ENCODE assay signal across 8 cellular contexts in the genomic region with DNA sequence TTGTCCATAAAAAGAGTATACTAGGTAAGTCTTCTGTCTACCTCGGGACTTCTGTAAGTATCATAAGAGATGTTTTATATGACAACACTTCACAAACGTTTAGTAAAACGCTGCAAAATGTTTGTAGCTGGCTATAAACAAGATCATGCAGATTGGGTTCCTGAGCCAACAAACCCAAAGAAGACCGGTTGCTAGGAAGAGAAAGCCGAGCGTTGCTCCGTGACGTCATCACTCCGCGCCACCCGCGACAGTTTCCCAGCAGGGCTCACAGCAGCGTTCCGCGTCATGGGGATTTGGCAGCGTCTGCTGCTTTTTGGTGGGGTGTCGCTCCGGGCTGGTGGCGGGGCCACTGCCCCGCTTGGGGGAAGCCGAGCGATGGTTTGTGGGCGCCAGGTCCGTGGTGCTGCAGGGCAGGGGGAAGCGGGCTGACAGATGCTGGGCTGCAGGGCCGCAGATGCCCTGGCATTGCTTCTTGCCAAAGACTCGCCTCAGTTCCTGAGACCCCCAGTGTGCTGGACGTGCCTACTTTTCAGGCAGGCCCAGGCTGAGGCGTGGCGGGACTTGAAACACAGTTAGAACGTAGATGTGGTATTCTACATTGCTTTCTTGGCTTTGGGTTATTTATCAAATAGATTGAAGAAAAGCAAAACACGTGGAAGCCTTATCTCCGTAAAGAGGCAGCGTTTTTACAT. TPM values are rescaled to one million over a fixed set of nuclear protein-coding genes. Genes with fewer than 3 reads are reported as not detected.
A peak's percentile ranks its signal among the peaks of the same experiment; 100 is the strongest.
DNase-seq lines count a peak whose midpoint lies in the region; ATAC-seq, FAIRE-seq and TF ChIP-seq lines count a peak whose summit lies in the region.

A gene with protein sequence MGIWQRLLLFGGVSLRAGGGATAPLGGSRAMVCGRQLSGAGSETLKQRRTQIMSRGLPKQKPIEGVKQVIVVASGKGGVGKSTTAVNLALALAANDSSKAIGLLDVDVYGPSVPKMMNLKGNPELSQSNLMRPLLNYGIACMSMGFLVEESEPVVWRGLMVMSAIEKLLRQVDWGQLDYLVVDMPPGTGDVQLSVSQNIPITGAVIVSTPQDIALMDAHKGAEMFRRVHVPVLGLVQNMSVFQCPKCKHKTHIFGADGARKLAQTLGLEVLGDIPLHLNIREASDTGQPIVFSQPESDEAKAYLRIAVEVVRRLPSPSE (plus strand): TSS at position 250 of the 692 bp plus-strand sequence. CDS start 36 bp downstream, at position 286.

- H3K27me3 ChIP-seq in fibroblast of lung (ENCODE audit: control insufficient read depth, insufficient read depth, low read length): no peaks in the 10 kb centered on the region
- H3K27me3 ChIP-seq in naive thymus-derived CD4-positive, alpha-beta T cell (ENCODE audit: control insufficient read depth in 2 of 2, insufficient read depth in 2 of 2, low read length in 2 of 2): no peaks in the 10 kb centered on the region

- peak within 1 kb of the TSS; percentile 87 for H3K9ac ChIP-seq in fibroblast of lung (ENCODE audit: insufficient read depth, low read length)

- TF ChIP-seq CTCF in fibroblast of lung (conservative IDR thresholded peaks at IDR 0.05 in 1 of 2, IDR thresholded peaks at IDR 0.05 in 1 of 2; ENCODE audit: low read depth in 1 of 2, low read length in 2 of 2): no peak

- H4K20me1 ChIP-seq in fibroblast of lung (ENCODE audit: control insufficient read depth, extremely low read depth, insufficient read depth, low read length): no peaks in the 10 kb centered on the region

- H3K79me2 ChIP-seq in fibroblast of lung (ENCODE audit: control insufficient read depth, insufficient read depth, low read length): no peaks in the 10 kb centered on the region

- H2AFZ ChIP-seq in fibroblast of lung (ENCODE audit: low read length): peak within 1 kb of the TSS; percentile 89

- POLR2A ChIA-PET in naive thymus-derived CD4-positive, alpha-beta T cell (lab: Charles Lee): interaction anchor here (0.8 to 1.5 kb wide), 3 partner anchors 35 to 642 kb away, joined by 3 to 4 read pairs (median 4); no protein-coding TSS in a partner anchor

- H3K4me3 Mint-ChIP-seq in activated T-helper 1 cell treated with anti-CD3 and anti-CD28 coated beads, Interleukin-12 subunit alpha, Interleukin-12 subunit beta, Interleukin-2, Interleukin-4 antibody, amounts not matched to agents 30 ng/mL and 10 ng/mL and 1 ng/mL, durations not matched to agents 14 hours and 24 hours and 36 hours: peak within 1 kb of the TSS; percentile 94
- H3K4me3 Mint-ChIP-seq in naive thymus-derived CD4-positive, alpha-beta T cell: peak within 1 kb of the TSS; percentile 88 to 98 (median 96)
- peak within 1 kb of the TSS; percentile 93 to 98 for H3K4me3 Mint-ChIP-seq in stimulated activated naive B cell treated with anti-CD40 and anti-IgM and Interleukin-4, amounts not matched to agents 10 μg/mL and 1 μg/mL and 100 μg/mL, for 72 hours

- no peak for FAIRE-seq in RCC 7860 (lab: Jason Lieb, UNC)

- H3K27ac Mint-ChIP-seq in activated T-helper 1 cell treated with anti-CD3 and anti-CD28 coated beads, Interleukin-12 subunit alpha, Interleukin-12 subunit beta, Interleukin-2, Interleukin-4 antibody, amounts not matched to agents 30 ng/mL and 10 ng/mL and 1 ng/mL, durations not matched to agents 14 hours and 24 hours and 36 hours: peak within 1 kb of the TSS; percentile 98
- peak within 1 kb of the TSS; percentile 95 to 100 (median 99) for H3K27ac Mint-ChIP-seq in naive thymus-derived CD4-positive, alpha-beta T cell
- H3K27ac Mint-ChIP-seq in stimulated activated naive B cell treated with anti-CD40 and anti-IgM and Interleukin-4, amounts not matched to agents 10 μg/mL and 1 μg/mL and 100 μg/mL, for 72 hours: peak within 1 kb of the TSS; percentile 98

- H3K27ac ChIP-seq in KOPT-K1 (ENCODE audit: low read depth, low read length, poor library complexity, severe bottlenecking) (peak within 1 kb of the TSS; percentile 78), fibroblast of lung (ENCODE audit: insufficient read depth, low read length) (peak within 1 kb of the TSS; percentile 93)
- H3K27ac ChIP-seq in naive thymus-derived CD4-positive, alpha-beta T cell (ENCODE audit: low read depth, low read length): peak within 1 kb of the TSS; percentile 81

- peaks cover 16% of the 10 kb centered on the region for H3K27me3 Mint-ChIP-seq in activated T-helper 1 cell treated with anti-CD3 and anti-CD28 coated beads, Interleukin-12 subunit alpha, Interleukin-12 subunit beta, Interleukin-2, Interleukin-4 antibody, amounts not matched to agents 30 ng/mL and 10 ng/mL and 1 ng/mL, durations not matched to agents 14 hours and 24 hours and 36 hours (ENCODE audit: insufficient read depth)
- peaks cover 0 to 11% (median 5%) of the 10 kb centered on the region in 5 donors for H3K27me3 Mint-ChIP-seq in naive thymus-derived CD4-positive, alpha-beta T cell
- peaks cover 10 to 11% of the 10 kb centered on the region in 2 donors for H3K27me3 Mint-ChIP-seq in stimulated activated naive B cell treated with anti-CD40 and anti-IgM and Interleukin-4, amounts not matched to agents 10 μg/mL and 1 μg/mL and 100 μg/mL, for 72 hours

- intact Hi-C loops in activated T-helper 1 cell treated with anti-CD3 and anti-CD28 coated beads, Interleukin-12 subunit alpha, Interleukin-12 subunit beta, Interleukin-2, Interleukin-4 antibody, amounts not matched to agents 30 ng/mL and 10 ng/mL and 1 ng/mL, durations not matched to agents 14 hours and 24 hours and 36 hours (cut with micrococcal nuclease): loop anchor here (1.0 to 5.0 kb wide), 10 partner anchors 104 to 1002 kb away; partner anchors contain the start of genes ARHGAP5, DTD2, G2E3 and HEATR5A
- intact Hi-C loops in naive thymus-derived CD4-positive, alpha-beta T cell (cut with micrococcal nuclease): loop anchor here (1.0 to 10.0 kb wide), 14 partner anchors 104 to 1002 kb away; partner anchors contain the start of genes DTD2 (in 2 of the 2), HEATR5A (in 2 of the 2), SCFD1 (in 2 of the 2) and STRN3 (in 2 of the 2)

- H3K4me3 ChIP-seq in fibroblast of lung (replicated peaks in 1 of 4; ENCODE audit: control extremely low read depth in 1 of 4, insufficient read depth in 1 of 4, low read depth in 3 of 4, low read length in 4 of 4): peak within 1 kb of the TSS; percentile 67 to 75 (median 70)
- H3K4me3 ChIP-seq in naive thymus-derived CD4-positive, alpha-beta T cell (ENCODE audit: low read length): peak within 1 kb of the TSS; percentile 90

- H3K4me1 ChIP-seq in fibroblast of lung (ENCODE audit: control insufficient read depth, extremely low read depth, insufficient read depth, low read length): peaks cover 2% of the 10 kb centered on the region
- H3K4me1 ChIP-seq in naive thymus-derived CD4-positive, alpha-beta T cell (ENCODE audit: control insufficient read depth in 2 of 2, insufficient read depth in 2 of 2, low read length in 2 of 2): peaks cover 0 to 5% of the 10 kb centered on the region in 2 donors

- H3K36me3 Mint-ChIP-seq in activated T-helper 1 cell treated with anti-CD3 and anti-CD28 coated beads, Interleukin-12 subunit alpha, Interleukin-12 subunit beta, Interleukin-2, Interleukin-4 antibody, amounts not matched to agents 30 ng/mL and 10 ng/mL and 1 ng/mL, durations not matched to agents 14 hours and 24 hours and 36 hours (ENCODE audit: low read depth): peaks cover 2% of the 10 kb centered on the region
- peaks cover 0 to 4% (median 2%) of the 10 kb centered on the region in 5 donors for H3K36me3 Mint-ChIP-seq in naive thymus-derived CD4-positive, alpha-beta T cell
- peaks cover 6 to 11% of the 10 kb centered on the region in 2 donors for H3K36me3 Mint-ChIP-seq in stimulated activated naive B cell treated with anti-CD40 and anti-IgM and Interleukin-4, amounts not matched to agents 10 μg/mL and 1 μg/mL and 100 μg/mL, for 72 hours

- peak within 1 kb of the TSS; percentile 77 for H3K4me2 ChIP-seq in fibroblast of lung (ENCODE audit: extremely low read depth, insufficient read depth, low read length)

- peaks cover 23% of the 10 kb centered on the region for H3K4me1 Mint-ChIP-seq in activated T-helper 1 cell treated with anti-CD3 and anti-CD28 coated beads, Interleukin-12 subunit alpha, Interleukin-12 subunit beta, Interleukin-2, Interleukin-4 antibody, amounts not matched to agents 30 ng/mL and 10 ng/mL and 1 ng/mL, durations not matched to agents 14 hours and 24 hours and 36 hours (ENCODE audit: low read depth)
- peaks cover 24 to 44% (median 38%) of the 10 kb centered on the region in 7 donors for H3K4me1 Mint-ChIP-seq in naive thymus-derived CD4-positive, alpha-beta T cell
- H3K4me1 Mint-ChIP-seq in stimulated activated naive B cell treated with anti-CD40 and anti-IgM and Interleukin-4, amounts not matched to agents 10 μg/mL and 1 μg/mL and 100 μg/mL, for 72 hours: peaks cover 12 to 39% of the 10 kb centered on the region in 2 donors

- ATAC-seq in GM21786 (IDR thresholded peaks at IDR 0.05; ENCODE audit: unreplicated experiment): peak; percentile 93
- ATAC-seq in naive thymus-derived CD4-positive, alpha-beta T cell: peak; percentile 95
- ATAC-seq in stimulated activated naive B cell treated with anti-CD40 and anti-IgM and Interleukin-4, amounts not matched to agents 10 μg/mL and 1 μg/mL and 100 μg/mL, for 72 hours (replicated peaks): peak; percentile 84 to 90

- CTCF ChIA-PET in naive thymus-derived CD4-positive, alpha-beta T cell (lab: Charles Lee): interaction anchor here (1.0 kb wide), 1 partner anchor 104 kb away, joined by 3 read pairs; the partner anchor contains the start of gene DTD2

- no peaks in the 10 kb centered on the region for H3K9me3 ChIP-seq in KOPT-K1 (ENCODE audit: insufficient read depth, low read length, poor library complexity, severe bottlenecking)
- H3K9me3 ChIP-seq in fibroblast of lung (ENCODE audit: control insufficient read depth, insufficient read depth, low read depth, low read length): no peaks in the 10 kb centered on the region
- no peaks in the 10 kb centered on the region for H3K9me3 ChIP-seq in naive thymus-derived CD4-positive, alpha-beta T cell (ENCODE audit: control insufficient read depth in 2 of 3, low read length in 3 of 3)

- H3K9me3 Mint-ChIP-seq in activated T-helper 1 cell treated with anti-CD3 and anti-CD28 coated beads, Interleukin-12 subunit alpha, Interleukin-12 subunit beta, Interleukin-2, Interleukin-4 antibody, amounts not matched to agents 30 ng/mL and 10 ng/mL and 1 ng/mL, durations not matched to agents 14 hours and 24 hours and 36 hours: no peaks in the 10 kb centered on the region
- H3K9me3 Mint-ChIP-seq in naive thymus-derived CD4-positive, alpha-beta T cell: peaks cover 0 to 5% (median 0%) of the 10 kb centered on the region in 11 donors
- peaks cover 0 to 2% of the 10 kb centered on the region in 2 donors for H3K9me3 Mint-ChIP-seq in stimulated activated naive B cell treated with anti-CD40 and anti-IgM and Interleukin-4, amounts not matched to agents 10 μg/mL and 1 μg/mL and 100 μg/mL, for 72 hours

- H3K36me3 ChIP-seq in KOPT-K1 (ENCODE audit: insufficient read depth, low read length) (no peaks in the 10 kb centered on the region), fibroblast of lung (ENCODE audit: control insufficient read depth, insufficient read depth, low read length) (no peaks in the 10 kb centered on the region)
- H3K36me3 ChIP-seq in naive thymus-derived CD4-positive, alpha-beta T cell (ENCODE audit: control insufficient read depth in 2 of 3, insufficient read depth in 3 of 3, low read length in 3 of 3): no peaks in the 10 kb centered on the region

- peak; percentile 96 for DNase-seq in DMS79 (lab: John Stamatoyannopoulos, UW)
- peak; percentile 76 for DNase-seq in RCC 7860 (ENCODE audit: low spot score)
- peak; percentile 95 for DNase-seq in activated T-helper 1 cell treated with anti-CD3 and anti-CD28 coated beads, Interleukin-12 subunit alpha, Interleukin-12 subunit beta, Interleukin-2, Interleukin-4 antibody, amounts not matched to agents 30 ng/mL and 10 ng/mL and 1 ng/mL, durations not matched to agents 14 hours and 24 hours and 36 hours (ENCODE audit: low spot score)
- DNase-seq in fibroblast of lung (ENCODE audit: low read depth in 2 of 2): peak; percentile 94 to 96
- peak; percentile 96 to 98 (median 97) for DNase-seq in naive thymus-derived CD4-positive, alpha-beta T cell
- peak; percentile 97 for DNase-seq in stimulated activated naive B cell treated with anti-CD40 and anti-IgM and Interleukin-4, amounts not matched to agents 10 μg/mL and 1 μg/mL and 100 μg/mL, for 72 hours

RNA-seq across cellular contexts. Expression of the gene that starts here (rescaled TPM):
- total RNA-seq in activated T-helper 1 cell treated with anti-CD3 and anti-CD28 coated beads, Interleukin-12 subunit alpha, Interleukin-12 subunit beta, Interleukin-2, Interleukin-4 antibody, amounts not matched to agents 30 ng/mL and 10 ng/mL and 1 ng/mL, durations not matched to agents 14 hours and 24 hours and 36 hours: 12.0 and 13.7 TPM in 2 replicates
- total RNA-seq in fibroblast of lung: 10.0 and 10.7 TPM in 2 replicates
- polyA plus RNA-seq in fibroblast of lung: 6.9 and 9.0 TPM in 2 replicates
- 5.7 and 9.1 TPM in 2 replicates for polyA plus RNA-seq in fibroblast of lung (2012)
- polyA minus RNA-seq in fibroblast of lung (ENCODE audit: low replicate concordance): 1.1 and 4.2 TPM in 2 replicates
- 10 to 100 TPM in 2 of 5 experiments, 1 to 10 TPM in 3; 6.1 to 11.7 (median 8.3) TPM for total RNA-seq in naive thymus-derived CD4-positive, alpha-beta T cell
- 1 to 10 TPM; 5.8 to 10.0 TPM for polyA plus RNA-seq in naive thymus-derived CD4-positive, alpha-beta T cell

Comparison
In these comparisons a context has a peak if more than half of its experiments do, and no peak if none do; other contexts are left out.
1. Peak in every context shown above with its lines: DNase-seq, ATAC-seq, H3K4me3 ChIP-seq and H3K27ac ChIP-seq.